In genomic region chr10:18594574-18595156, GRCh38 we compare ENCODE assay signal across 10 cellular contexts.
DNase-seq lines count a peak whose midpoint lies in the region; ATAC-seq and TF ChIP-seq lines count a peak whose summit lies in the region.
"Had no signal": no experiment of that assay in that cellular context is flagged by ENCODE, and none has a peak within 500 bp of the region (broad histone marks: within the 10 kb centered on the region; RNA-seq: fewer than 3 reads in every experiment).

No MANE protein-coding gene starts in this region.

- TF ChIP-seq POLR2A in erythroblast (IDR thresholded peaks at IDR 0.05; ENCODE audit: low read length): no peak

- DNase-seq in GM12864 (ENCODE audit: low read depth) (no peak), NCI-H82 (lab: John Stamatoyannopoulos, UW) (peak; percentile 48), erythroblast (lab: John Stamatoyannopoulos, UW) (peak; percentile 21 to 23), cerebellar cortex (ENCODE audit: low spot score) (no peak), dedifferentiated amniotic fluid mesenchymal stem cell (ENCODE audit: extremely low spot score) (no peak)
- DNase-seq: kidney had no signal

- ATAC-seq in GM21367 (IDR thresholded peaks at IDR 0.05; ENCODE audit: unreplicated experiment) (no peak), GM19455 (IDR thresholded peaks at IDR 0.05; ENCODE audit: unreplicated experiment) (no peak)

- TF ChIP-seq CTCF in 22Rv1 (IDR thresholded peaks at IDR 0.05) (peak; percentile 61), GM12864 (IDR thresholded peaks at IDR 0.05; ENCODE audit: low read depth, low read length, missing control alignments) (peak; percentile 36)

- H3K4me3 ChIP-seq in GM12864 (ENCODE audit: low read depth, low read length): no peak overlapping the region
- H3K4me3 ChIP-seq: skin epidermis had no signal

- H3K27ac ChIP-seq in 22Rv1: no peak overlapping the region
- H3K27ac ChIP-seq: skin epidermis had no signal

Comparison
In these comparisons a context has a peak if more than half of its experiments do, and no peak if none do; other contexts are left out.
1. DNase-seq: peak in NCI-H82 (single experiment) and erythroblast (2 of 2); none in GM12864 (single experiment), cerebellar cortex (single experiment) and dedifferentiated amniotic fluid mesenchymal stem cell (single experiment).